Comparison of ENCODE assay signal across 1 cellular context in genomic region chr1:185767721-185768120, GRCh38.
A peak's percentile ranks its signal among the peaks of the same experiment; 100 is the strongest.
TF ChIP-seq lines count a peak whose summit lies in the region.

No MANE protein-coding gene starts in this region.

TF ChIP-seq in HEK293, 187 proteins besides CTCF, POLR2A, EP300 and RAD21 (continued from another document and continues in another):
- TF ChIP-seq ZBTB26 (tag by site-specific recombination; optimal IDR thresholded peaks at IDR 0.05): no peak
- TF ChIP-seq ZNF529 (tag by site-specific recombination; IDR thresholded peaks at IDR 0.05; ENCODE audit: insufficient replicate concordance): no peak
- TF ChIP-seq KLF8 (tag by site-specific recombination; IDR thresholded peaks at IDR 0.05): no peak
- TF ChIP-seq HOXD13 (CRISPR knock-in tag; IDR thresholded peaks at IDR 0.05; ENCODE audit: borderline replicate concordance): no peak
- no peak for TF ChIP-seq ZNF248 (tag by site-specific recombination; IDR thresholded peaks at IDR 0.05)
- peak; percentile 85; the same call in 1 of the 2 replicates for TF ChIP-seq MZF1 (tag by site-specific recombination; IDR thresholded peaks at IDR 0.05; ENCODE audit: borderline replicate concordance)
- TF ChIP-seq INSM2 (tag by site-specific recombination; IDR thresholded peaks at IDR 0.05): no peak
- no peak for TF ChIP-seq ZNF133 (tag by site-specific recombination; IDR thresholded peaks at IDR 0.05)
- TF ChIP-seq ZNF175 (tag by site-specific recombination; IDR thresholded peaks at IDR 0.05): no peak
- no peak for TF ChIP-seq RBAK (tag by site-specific recombination; IDR thresholded peaks at IDR 0.05)
- TF ChIP-seq ZNF324 (tag by site-specific recombination; IDR thresholded peaks at IDR 0.05): no peak
- no peak for TF ChIP-seq ZNF37A (tag by site-specific recombination; IDR thresholded peaks at IDR 0.05)
- no peak for TF ChIP-seq ZSCAN18 (tag by site-specific recombination; IDR thresholded peaks at IDR 0.05)
- no peak for TF ChIP-seq ELK4 (IDR thresholded peaks at IDR 0.05; ENCODE audit: borderline replicate concordance, low read depth, low read length)
- no peak for TF ChIP-seq ZNF132 (tag by site-specific recombination; IDR thresholded peaks at IDR 0.05; ENCODE audit: borderline replicate concordance)
- TF ChIP-seq ZNF580 (tag by site-specific recombination; IDR thresholded peaks at IDR 0.05): no peak
- TF ChIP-seq ZNF26 (tag by site-specific recombination; IDR thresholded peaks at IDR 0.05): no peak
- TF ChIP-seq ZNF549 (tag by site-specific recombination; IDR thresholded peaks at IDR 0.05): no peak
- TF ChIP-seq ZNF404 (tag by site-specific recombination; IDR thresholded peaks at IDR 0.05): no peak
- TF ChIP-seq ZSCAN30 (tag by site-specific recombination; IDR thresholded peaks at IDR 0.05): no peak
- TF ChIP-seq KLF1 (tag by site-specific recombination; IDR thresholded peaks at IDR 0.05): no peak
- TF ChIP-seq YY1 (tag by site-specific recombination; IDR thresholded peaks at IDR 0.05): no peak
- no peak for TF ChIP-seq KLF7 (tag by site-specific recombination; IDR thresholded peaks at IDR 0.05; ENCODE audit: borderline replicate concordance)
- TF ChIP-seq ZNF768 (tag by site-specific recombination; IDR thresholded peaks at IDR 0.05): no peak
- TF ChIP-seq ZNF292 (tag by site-specific recombination; IDR thresholded peaks at IDR 0.05; ENCODE audit: borderline replicate concordance, low read depth): no peak
- no peak for TF ChIP-seq ZNF624 (tag by site-specific recombination; IDR thresholded peaks at IDR 0.05)
- no peak for TF ChIP-seq ZBTB48 (tag by site-specific recombination; IDR thresholded peaks at IDR 0.05)
- TF ChIP-seq ZNF366 (tag by site-specific recombination; conservative IDR thresholded peaks at IDR 0.05): no peak
- TF ChIP-seq TRIM28 (IDR thresholded peaks at IDR 0.05; ENCODE audit: borderline replicate concordance, low read length): peak; percentile 81; the same call in 1 of the 2 replicates
- TF ChIP-seq ZNF16 (tag by site-specific recombination; IDR thresholded peaks at IDR 0.05; ENCODE audit: low read depth): no peak
- no peak for TF ChIP-seq PRDM2 (tag by site-specific recombination; IDR thresholded peaks at IDR 0.05; ENCODE audit: borderline replicate concordance)
- no peak for TF ChIP-seq ATF2 (tag by site-specific recombination; IDR thresholded peaks at IDR 0.05; ENCODE audit: low read depth)
- TF ChIP-seq PRDM6 (tag by site-specific recombination; IDR thresholded peaks at IDR 0.05): peak; percentile 70
- no peak for TF ChIP-seq GFI1B (tag by site-specific recombination; IDR thresholded peaks at IDR 0.05)
- TF ChIP-seq ZNF184 (tag by site-specific recombination; IDR thresholded peaks at IDR 0.05): no peak
- TF ChIP-seq ZNF362 (tag by site-specific recombination; IDR thresholded peaks at IDR 0.05): no peak
- TF ChIP-seq ZNF707 (tag by site-specific recombination; IDR thresholded peaks at IDR 0.05): no peak
- TF ChIP-seq OSR2 (tag by site-specific recombination; IDR thresholded peaks at IDR 0.05): peak; percentile 68; the same call in 1 of the 2 replicates
